10 cellular contexts compared by ENCODE assay signal in genomic region chr17:48596000-48596734, GRCh38. TPM values are rescaled to one million over a fixed set of nuclear protein-coding genes. Genes with fewer than 3 reads are reported as not detected.
DNase-seq lines count a peak whose midpoint lies in the region; ATAC-seq and TF ChIP-seq lines count a peak whose summit lies in the region.
"Had no signal": no experiment of that assay in that cellular context is flagged by ENCODE, and none has a peak within 500 bp of the region (broad histone marks: within the 10 kb centered on the region; RNA-seq: fewer than 3 reads in every experiment).

No MANE protein-coding gene starts in this region.

- no peak for TF ChIP-seq CTCF in hepatocyte (IDR thresholded peaks at IDR 0.05; ENCODE audit: poor library complexity)

- peaks cover 10% of the 10 kb centered on the region for H3K4me1 ChIP-seq in hepatocyte (ENCODE audit: insufficient read depth)

- peak overlapping the region; percentile 80 for H3K4me3 Mint-ChIP-seq in activated CD4-positive, alpha-beta memory T cell treated with anti-CD3 and anti-CD28 coated beads, Interleukin-2, amount 10 ng/mL, durations not matched to agents 7 days and 5 days

- H3K36me3 ChIP-seq in hepatocyte (replicated peaks; ENCODE audit: insufficient read depth, low read depth) = no peaks in the 10 kb centered on the region
- H3K36me3 ChIP-seq: tibial nerve had no signal

- POLR2A ChIA-PET in activated CD4-positive, alpha-beta memory T cell treated with anti-CD3 and anti-CD28 coated beads, Interleukin-2, amount 10 ng/mL, durations not matched to agents 7 days and 5 days (lab: Charles Lee) = interaction anchor here (0.8 kb wide), 1 partner anchor 262 kb away, joined by 3 read pairs; no protein-coding TSS in a partner anchor

- peak overlapping the region; percentile 4 for H3K27ac ChIP-seq in hepatocyte

- peak overlapping the region; percentile 92 for H3K4me2 ChIP-seq in hepatocyte

- peak; percentile 49 for DNase-seq in DMS79 treated with DMSO at 0.1 percent for 48 hours (lab: John Stamatoyannopoulos, UW)
- DNase-seq in DMS79 (lab: John Stamatoyannopoulos, UW) = no peak
- peak; percentile 50 for DNase-seq in activated CD4-positive, alpha-beta memory T cell treated with anti-CD3 and anti-CD28 coated beads, Interleukin-2, amount 10 ng/mL, durations not matched to agents 7 days and 5 days
- DNase-seq in hepatocyte (ENCODE audit: low spot score) = peak; percentile 33
- peak; percentile 45 for DNase-seq in stimulated activated CD4-positive, alpha-beta T cell treated with anti-CD3 and anti-CD28 coated beads, Interleukin-4, amount 100 ng/mL, for 24 hours
- DNase-seq in hippocampal formation (lab: John Stamatoyannopoulos, UW) = no peak
- DNase-seq in GM19238 (ENCODE audit: insufficient read length, low spot score) = no peak

- H3K9me3 ChIP-seq in hepatocyte (ENCODE audit: low read depth) = no peaks in the 10 kb centered on the region
- H3K9me3 ChIP-seq: tibial nerve had no signal

- H3K9me2 ChIP-seq in hepatocyte (replicated peaks; ENCODE audit: insufficient read depth) = no peaks in the 10 kb centered on the region

- peaks cover 53% of the 10 kb centered on the region for H3K4me1 Mint-ChIP-seq in activated CD4-positive, alpha-beta memory T cell treated with anti-CD3 and anti-CD28 coated beads, Interleukin-2, amount 10 ng/mL, durations not matched to agents 7 days and 5 days

- no peak overlapping the region for H2AFZ ChIP-seq in hepatocyte

- WGBS in hepatocyte (ENCODE audit: low lambda C conversion rate, missing lambda C conversion rate) = 12% methylated on average over 49 of the region's 54 CpGs

- H3K4me3 ChIP-seq in hepatocyte = no peak overlapping the region

- no peak overlapping the region for H3K27ac Mint-ChIP-seq in activated CD4-positive, alpha-beta memory T cell treated with anti-CD3 and anti-CD28 coated beads, Interleukin-2, amount 10 ng/mL, durations not matched to agents 7 days and 5 days

- H3K9me3 Mint-ChIP-seq in activated CD4-positive, alpha-beta memory T cell treated with anti-CD3 and anti-CD28 coated beads, Interleukin-2, amount 10 ng/mL, durations not matched to agents 7 days and 5 days = no peaks in the 10 kb centered on the region

- peaks cover 95% of the 10 kb centered on the region for H3K27me3 ChIP-seq in hepatocyte

- no peaks in the 10 kb centered on the region for H3K36me3 Mint-ChIP-seq in activated CD4-positive, alpha-beta memory T cell treated with anti-CD3 and anti-CD28 coated beads, Interleukin-2, amount 10 ng/mL, durations not matched to agents 7 days and 5 days (ENCODE audit: low read depth)

- CTCF ChIA-PET in activated CD4-positive, alpha-beta memory T cell treated with anti-CD3 and anti-CD28 coated beads, Interleukin-2, amount 10 ng/mL, durations not matched to agents 7 days and 5 days (lab: Charles Lee) = interaction anchor here (0.6 to 5.8 kb wide), 7 partner anchors 22 to 333 kb away, joined by 3 to 62 read pairs (median 6); no protein-coding TSS in a partner anchor

- peaks cover 88% of the 10 kb centered on the region for H3K27me3 Mint-ChIP-seq in activated CD4-positive, alpha-beta memory T cell treated with anti-CD3 and anti-CD28 coated beads, Interleukin-2, amount 10 ng/mL, durations not matched to agents 7 days and 5 days

- no peaks in the 10 kb centered on the region for H4K20me1 ChIP-seq in hepatocyte (ENCODE audit: insufficient read depth, poor library complexity, severe bottlenecking)

- no peaks in the 10 kb centered on the region for H3K79me2 ChIP-seq in hepatocyte

- no peak for ATAC-seq in GM19452 (IDR thresholded peaks at IDR 0.05; ENCODE audit: unreplicated experiment)

RNA-seq across cellular contexts. Expression of gene HOXB5, which starts 2.6 kb away (rescaled TPM):
- total RNA-seq in activated CD4-positive, alpha-beta memory T cell treated with anti-CD3 and anti-CD28 coated beads, Interleukin-2, amount 10 ng/mL, durations not matched to agents 7 days and 5 days = under 1 TPM in 1 of 2 experiments, not detected in 1; 0.20 TPM
- total RNA-seq in hepatocyte = 0.27 and 0.36 TPM in 2 replicates
- polyA plus RNA-seq in hepatocyte = 3.3 and 4.4 TPM in 2 replicates
- total RNA-seq: activated CD8-positive, alpha-beta memory T cell treated with anti-CD3 and anti-CD28 coated beads for 36 hours had no signal

RNA-seq across cellular contexts. Expression of gene HOXB3, which starts 6.1 kb away (rescaled TPM):
- 10 to 100 TPM; 10.8 to 12.1 TPM for total RNA-seq in activated CD4-positive, alpha-beta memory T cell treated with anti-CD3 and anti-CD28 coated beads, Interleukin-2, amount 10 ng/mL, durations not matched to agents 7 days and 5 days
- 1.8 and 5.9 TPM in 2 replicates for total RNA-seq in hepatocyte
- 1.8 and 4.0 TPM in 2 replicates for polyA plus RNA-seq in hepatocyte

RNA-seq across cellular contexts. Expression of gene HOXB6, which starts 8.6 kb away (rescaled TPM):
- under 1 TPM; 0.60 to 0.68 TPM for total RNA-seq in activated CD4-positive, alpha-beta memory T cell treated with anti-CD3 and anti-CD28 coated beads, Interleukin-2, amount 10 ng/mL, durations not matched to agents 7 days and 5 days
- 4.1 and 4.8 TPM in 2 replicates for total RNA-seq in hepatocyte
- polyA plus RNA-seq in hepatocyte = 7.7 and 12.9 TPM in 2 replicates

RNA-seq across cellular contexts. Expression of gene HOXB7, which starts 14.7 kb away (rescaled TPM):
- total RNA-seq in activated CD4-positive, alpha-beta memory T cell treated with anti-CD3 and anti-CD28 coated beads, Interleukin-2, amount 10 ng/mL, durations not matched to agents 7 days and 5 days = 1 to 10 TPM; 1.6 to 1.7 TPM
- total RNA-seq in hepatocyte = 4.1 and 6.7 TPM in 2 replicates
- 13.7 and 15.9 TPM in 2 replicates for polyA plus RNA-seq in hepatocyte

RNA-seq across cellular contexts. Expression of gene HOXB4, which starts 18.0 kb away (rescaled TPM):
- total RNA-seq in activated CD4-positive, alpha-beta memory T cell treated with anti-CD3 and anti-CD28 coated beads, Interleukin-2, amount 10 ng/mL, durations not matched to agents 7 days and 5 days = 1 to 10 TPM; 6.2 to 7.0 TPM
- 1.4 and 2.2 TPM in 2 replicates for total RNA-seq in hepatocyte
- 1.8 and 2.0 TPM in 2 replicates for polyA plus RNA-seq in hepatocyte

Comparison
In these comparisons a context has a peak if more than half of its experiments do, and no peak if none do; other contexts are left out.
1. DNase-seq: peak in DMS79 treated with DMSO at 0.1 percent for 48 hours (single experiment), activated CD4-positive, alpha-beta memory T cell treated with anti-CD3 and anti-CD28 coated beads, Interleukin-2, amount 10 ng/mL, durations not matched to agents 7 days and 5 days (single experiment), hepatocyte (single experiment) and stimulated activated CD4-positive, alpha-beta T cell treated with anti-CD3 and anti-CD28 coated beads, Interleukin-4, amount 100 ng/mL, for 24 hours (single experiment); none in DMS79 (single experiment), hippocampal formation (0 of 2) and GM19238 (single experiment).